ENCODE assay signal across 12 cellular contexts in genomic region chr19:2550431-2551171, GRCh38.
DNase-seq lines count a peak whose midpoint lies in the region; ATAC-seq and TF ChIP-seq lines count a peak whose summit lies in the region.
"Had no signal": no experiment of that assay in that cellular context is flagged by ENCODE, and none has a peak within 500 bp of the region (broad histone marks: within the 10 kb centered on the region; RNA-seq: fewer than 3 reads in every experiment).

No MANE protein-coding gene starts in this region.

- H3K9me3 ChIP-seq in right lobe of liver, result no peaks in the 10 kb centered on the region
- H3K9me3 ChIP-seq: Caco-2 had no signal

- peaks cover 0 to 15% (median 7%) of the 10 kb centered on the region in 4 donors for H3K4me1 ChIP-seq in right lobe of liver

- DNase-seq in stimulated activated CD4-positive, alpha-beta T cell treated with anti-CD3 and anti-CD28 coated beads, Interleukin-15, amount 100 ng/mL, for 24 hours, result peak; percentile 25
- no peak for DNase-seq in stimulated activated CD4-positive, alpha-beta T cell treated with anti-CD3 and anti-CD28 coated beads, Interleukin-1b, Interleukin-23, amount 100 ng/mL, for 48 hours
- DNase-seq in amygdala (lab: John Stamatoyannopoulos, UW), result peak in 31 of 56 donors; percentile 6 to 74 (median 44)
- peak in 2 of 3 donors; percentile 41 to 57 for DNase-seq in right lobe of liver
- no peak for DNase-seq in stimulated activated effector memory CD8-positive, alpha-beta T cell treated with anti-CD3 and anti-CD28 coated beads, Interleukin-12 subunit alpha, Interleukin-12 subunit beta, amount 100 ng/mL, for 72 hours (ENCODE audit: low spot score in 2 of 2)
- DNase-seq: activated CD4-positive, alpha-beta T cell treated with anti-CD3 and anti-CD28 coated beads, Interleukin-2, amount 10 ng/mL, durations not matched to agents 24 days and 14 days; Caco-2; stimulated activated CD4-positive, alpha-beta T cell treated with anti-CD3 and anti-CD28 coated beads, Interleukin-4, amount 100 ng/mL, for 4 hours had no signal

- H3K4me3 Mint-ChIP-seq in stimulated activated effector memory CD8-positive, alpha-beta T cell treated with anti-CD3 and anti-CD28 coated beads, Interleukin-12 subunit alpha, Interleukin-12 subunit beta, amount 100 ng/mL, for 72 hours, result no peak overlapping the region
- H3K4me3 Mint-ChIP-seq: activated CD4-positive, alpha-beta T cell treated with anti-CD3 and anti-CD28 coated beads, Interleukin-2, amount 10 ng/mL, durations not matched to agents 24 days and 14 days; memory B cell had no signal

- WGBS in right lobe of liver (ENCODE audit: insufficient coverage, low coverage, low lambda C conversion rate, missing lambda C conversion rate), result 85% methylated on average over 4 of the region's 21 CpGs

- no peak overlapping the region for H3K4me3 ChIP-seq in right lobe of liver

- H3K27ac ChIP-seq in right lobe of liver, result peak overlapping the region; percentile 43 to 73 (median 56)

- H3K36me3 Mint-ChIP-seq in stimulated activated effector memory CD8-positive, alpha-beta T cell treated with anti-CD3 and anti-CD28 coated beads, Interleukin-12 subunit alpha, Interleukin-12 subunit beta, amount 100 ng/mL, for 72 hours, result peaks cover 6% of the 10 kb centered on the region

- no peak overlapping the region for H3K27ac Mint-ChIP-seq in stimulated activated effector memory CD8-positive, alpha-beta T cell treated with anti-CD3 and anti-CD28 coated beads, Interleukin-12 subunit alpha, Interleukin-12 subunit beta, amount 100 ng/mL, for 72 hours
- H3K27ac Mint-ChIP-seq: memory B cell had no signal

- no peak for TF ChIP-seq CTCF in right lobe of liver (IDR thresholded peaks at IDR 0.05)

- H3K27me3 ChIP-seq in right lobe of liver, result no peaks in the 10 kb centered on the region

- intact Hi-C loops in right lobe of liver (cut with DNase I), result no loop called here

- no peaks in the 10 kb centered on the region for H3K36me3 ChIP-seq in right lobe of liver

- peaks cover 7% of the 10 kb centered on the region for H3K4me1 Mint-ChIP-seq in stimulated activated effector memory CD8-positive, alpha-beta T cell treated with anti-CD3 and anti-CD28 coated beads, Interleukin-12 subunit alpha, Interleukin-12 subunit beta, amount 100 ng/mL, for 72 hours

- ATAC-seq in right lobe of liver (no peak), HG03045 (IDR thresholded peaks at IDR 0.05; ENCODE audit: unreplicated experiment) (no peak), esophagus mucosa (no peak), GM21381 (IDR thresholded peaks at IDR 0.05; ENCODE audit: unreplicated experiment) (no peak)
- no peak for ATAC-seq in stimulated activated effector memory CD8-positive, alpha-beta T cell treated with anti-CD3 and anti-CD28 coated beads, Interleukin-12 subunit alpha, Interleukin-12 subunit beta, amount 100 ng/mL, for 72 hours

- no peak for TF ChIP-seq POLR2A in right lobe of liver (IDR thresholded peaks at IDR 0.05)

- H3K9me3 Mint-ChIP-seq in stimulated activated effector memory CD8-positive, alpha-beta T cell treated with anti-CD3 and anti-CD28 coated beads, Interleukin-12 subunit alpha, Interleukin-12 subunit beta, amount 100 ng/mL, for 72 hours, result no peaks in the 10 kb centered on the region
- H3K9me3 Mint-ChIP-seq: activated CD4-positive, alpha-beta T cell treated with anti-CD3 and anti-CD28 coated beads, Interleukin-2, amount 10 ng/mL, durations not matched to agents 24 days and 14 days; memory B cell had no signal

Comparison
In these comparisons a context has a peak if more than half of its experiments do, and no peak if none do; other contexts are left out.
1. DNase-seq: peak in stimulated activated CD4-positive, alpha-beta T cell treated with anti-CD3 and anti-CD28 coated beads, Interleukin-15, amount 100 ng/mL, for 24 hours (single experiment), amygdala (31 of 56) and right lobe of liver (2 of 3); none in stimulated activated CD4-positive, alpha-beta T cell treated with anti-CD3 and anti-CD28 coated beads, Interleukin-1b, Interleukin-23, amount 100 ng/mL, for 48 hours (single experiment) and stimulated activated effector memory CD8-positive, alpha-beta T cell treated with anti-CD3 and anti-CD28 coated beads, Interleukin-12 subunit alpha, Interleukin-12 subunit beta, amount 100 ng/mL, for 72 hours (0 of 2).